Comparison of ENCODE assay signal across 8 cellular contexts in genomic region chr1:205343431-205344009, GRCh38. TPM values are rescaled to one million over a fixed set of nuclear protein-coding genes. Genes with fewer than 3 reads are reported as not detected.
DNase-seq lines count a peak whose midpoint lies in the region; ATAC-seq and TF ChIP-seq lines count a peak whose summit lies in the region.

No MANE protein-coding gene starts in this region.

- DNase-seq in A673 (ENCODE audit: low spot score) (no peak), mucosa of descending colon (peak in 1 of 3 donors; percentile 46), DMS 273 (lab: John Stamatoyannopoulos, UW; ENCODE audit: unreplicated experiment) (no peak), Ammon's horn (ENCODE audit: low spot score) (no peak), pons (ENCODE audit: low spot score) (no peak), GM19238 (ENCODE audit: insufficient read length, low spot score) (no peak)

- 3% methylated on average over 57 of the region's 57 CpGs for WGBS in HUES64

- H3K4me3 ChIP-seq in A673 (ENCODE audit: low read depth, low read length, poor library complexity, severe bottlenecking), result peak overlapping the region; percentile 44
- H3K4me3 ChIP-seq in HUES64 (ENCODE audit: low read length), result peak overlapping the region; percentile 57
- H3K4me3 ChIP-seq in duodenal mucosa (ENCODE audit: low read depth in 1 of 2, low read length in 2 of 2), result peak overlapping the region; percentile 30 to 51
- H3K4me3 ChIP-seq in mucosa of descending colon, result no peak overlapping the region

- H3K36me3 ChIP-seq in A673 (ENCODE audit: insufficient read depth, low read length, poor library complexity, severe bottlenecking) (no peaks in the 10 kb centered on the region), HUES64 (ENCODE audit: insufficient read depth, low read length) (no peaks in the 10 kb centered on the region), duodenal mucosa (ENCODE audit: control insufficient read depth in 1 of 2, insufficient read depth in 2 of 2, low read length in 2 of 2) (no peaks in the 10 kb centered on the region), mucosa of descending colon (ENCODE audit: low read depth) (no peaks in the 10 kb centered on the region)

- CTCF ChIA-PET in A673 (lab: Charles Lee), result interaction anchor here (0.7 kb wide), 1 partner anchor 278 kb away, joined by 5 read pairs; no protein-coding TSS in a partner anchor

- TF ChIP-seq CTCF in A673 (conservative IDR thresholded peaks at IDR 0.05; ENCODE audit: low read depth, low read length), result peak; percentile 23; the same call in 1 of the 2 replicates
- TF ChIP-seq CTCF in mucosa of descending colon (IDR thresholded peaks at IDR 0.05), result no peak

- peaks cover 21% of the 10 kb centered on the region for H3K27me3 ChIP-seq in A673 (replicated peaks; ENCODE audit: insufficient read depth, low read depth, low read length, poor library complexity)
- H3K27me3 ChIP-seq in HUES64 (ENCODE audit: insufficient read depth, low read length), result peaks cover 42% of the 10 kb centered on the region
- H3K27me3 ChIP-seq in duodenal mucosa (ENCODE audit: control insufficient read depth in 1 of 2, insufficient read depth in 2 of 2, low read length in 2 of 2), result peaks cover 31% of the 10 kb centered on the region in 2 donors

- H3K4me1 ChIP-seq in A673 (ENCODE audit: insufficient read depth, low read length, poor library complexity, severe bottlenecking) (peaks cover 5% of the 10 kb centered on the region), HUES64 (ENCODE audit: insufficient read depth, low read length) (peaks cover 9% of the 10 kb centered on the region; the same call in 1 of the 2 replicates), duodenal mucosa (ENCODE audit: control insufficient read depth in 1 of 2, insufficient read depth in 2 of 2, low read length in 2 of 2) (peaks cover 0 to 14% of the 10 kb centered on the region in 2 donors), mucosa of descending colon (ENCODE audit: low read depth) (peaks cover 12% of the 10 kb centered on the region)

- intact Hi-C loops in A673 (cut with micrococcal nuclease; ENCODE audit: unreplicated experiment) (no loop called here), mucosa of descending colon (cut with DNase I, micrococcal nuclease) (loop anchor here in 1 of 2 donors (5.0 kb wide), 1 partner anchor 134 kb away; no protein-coding TSS in a partner anchor)

- H3K9me3 ChIP-seq in A673 (ENCODE audit: low read depth, low read length, poor library complexity, severe bottlenecking), result no peaks in the 10 kb centered on the region
- no peaks in the 10 kb centered on the region for H3K9me3 ChIP-seq in HUES64 (ENCODE audit: insufficient read depth, low read depth, low read length)
- H3K9me3 ChIP-seq in duodenal mucosa (ENCODE audit: control insufficient read depth in 1 of 2, low read length in 2 of 2), result no peaks in the 10 kb centered on the region
- H3K9me3 ChIP-seq in mucosa of descending colon, result no peaks in the 10 kb centered on the region

- POLR2A ChIA-PET in A673 (lab: Charles Lee; ENCODE audit: low non-redundant PET), result no interaction called here

- H3K27ac ChIP-seq in A673 (ENCODE audit: low read depth, low read length, poor library complexity, severe bottlenecking) (no peak overlapping the region), HUES64 (ENCODE audit: low read depth, low read length) (no peak overlapping the region), duodenal mucosa (ENCODE audit: low read depth, low read length) (no peak overlapping the region)

- peak; percentile 12 for ATAC-seq in mucosa of descending colon

- no TSS peak for BruUV-seq in A673 (replicated peaks; lab: Mats Ljungman, UMichigan)

- H3K9ac ChIP-seq in HUES64 (ENCODE audit: low read depth, low read length) (no peak overlapping the region), duodenal mucosa (ENCODE audit: low read depth in 1 of 2, low read length in 2 of 2) (no peak overlapping the region)

RNA-seq across cellular contexts. Expression of gene KLHDC8A, which starts 13.2 kb away (rescaled TPM):
- total RNA-seq in A673 (2021) (0.39 TPM in 1 of 2 replicates, not detected in the other), mucosa of descending colon (1 to 10 TPM in 1 of 3 donors, under 1 TPM in 2; 0.17 to 1.8 (median 0.78) TPM)
- 2.1 TPM for polyA plus RNA-seq in HUES64 (2013, experiment 1 of 2)
- polyA plus RNA-seq in HUES64 (2013, experiment 2 of 2), result 4.4 TPM

RNA-seq across cellular contexts. Expression of gene NUAK2, which starts 22.0 kb away (rescaled TPM):
- total RNA-seq in A673 (2021) (0.45 and 0.83 TPM in 2 replicates), mucosa of descending colon (10 to 100 TPM; 16.5 to 50.8 (median 29.5) TPM)
- 7.7 TPM for polyA plus RNA-seq in HUES64 (2013, experiment 1 of 2)
- polyA plus RNA-seq in HUES64 (2013, experiment 2 of 2), result 8.7 TPM
